Comparison of ENCODE assay signal across 8 cellular contexts in genomic region chr13:108218044-108218974, GRCh38. TPM values are rescaled to one million over a fixed set of nuclear protein-coding genes. Genes with fewer than 3 reads are reported as not detected.
DNase-seq lines count a peak whose midpoint lies in the region; ATAC-seq lines count a peak whose summit lies in the region.

ABHD13 (plus strand) TSS chr13:108218392; CDS start chr13:108229219, 10,827 bp downstream.

- peak within 1 kb of the TSS; percentile 91 to 100 (median 98) for H3K4me3 ChIP-seq in BLaER1 treated with 17β-estradiol and CSF1 and Interleukin-3, amounts not matched to agents 10 nM and 100 nM

- H3K4me2 ChIP-seq in BLaER1 treated with 17β-estradiol and CSF1 and Interleukin-3, amounts not matched to agents 10 nM and 100 nM, result peak within 1 kb of the TSS; percentile 80 to 97 (median 91)

- H3K4me1 Mint-ChIP-seq in activated CD4-positive, alpha-beta T cell treated with anti-CD3 and anti-CD28 coated beads, Interleukin-2, amount 10 ng/mL, durations not matched to agents 24 days and 14 days, result peaks cover 39% of the 10 kb centered on the region

- H3K4me3 Mint-ChIP-seq in activated CD4-positive, alpha-beta T cell treated with anti-CD3 and anti-CD28 coated beads, Interleukin-2, amount 10 ng/mL, durations not matched to agents 24 days and 14 days, result peak within 1 kb of the TSS; percentile 93

- H3K36me3 Mint-ChIP-seq in activated CD4-positive, alpha-beta T cell treated with anti-CD3 and anti-CD28 coated beads, Interleukin-2, amount 10 ng/mL, durations not matched to agents 24 days and 14 days (ENCODE audit: low read depth), result peaks cover 8% of the 10 kb centered on the region

- no peaks in the 10 kb centered on the region for H3K9me3 Mint-ChIP-seq in activated CD4-positive, alpha-beta T cell treated with anti-CD3 and anti-CD28 coated beads, Interleukin-2, amount 10 ng/mL, durations not matched to agents 24 days and 14 days

- H3K27ac ChIP-seq in BLaER1 treated with 17β-estradiol and CSF1 and Interleukin-3, amounts not matched to agents 10 nM and 100 nM, result peak within 1 kb of the TSS; percentile 90 to 98 (median 95)

- peak within 1 kb of the TSS; percentile 95 for H3K27ac Mint-ChIP-seq in activated CD4-positive, alpha-beta T cell treated with anti-CD3 and anti-CD28 coated beads, Interleukin-2, amount 10 ng/mL, durations not matched to agents 24 days and 14 days

- peak within 1 kb of the TSS; percentile 94 to 99 (median 97) for H3K9ac ChIP-seq in BLaER1 treated with 17β-estradiol and CSF1 and Interleukin-3, amounts not matched to agents 10 nM and 100 nM

- DNase-seq in GM19240 (ENCODE audit: insufficient read length, low spot score) (peak; percentile 59), NCI-H526 (lab: John Stamatoyannopoulos, UW) (peak; percentile 89 to 98), dedifferentiated amniotic fluid mesenchymal stem cell (ENCODE audit: extremely low spot score) (peak; percentile 76), left lobe of liver (ENCODE audit: low spot score) (peak; percentile 96)
- peak; percentile 97 for DNase-seq in activated CD4-positive, alpha-beta T cell treated with anti-CD3 and anti-CD28 coated beads, Interleukin-2, amount 10 ng/mL, durations not matched to agents 24 days and 14 days
- peak; percentile 90 to 92 for DNase-seq in stimulated activated CD4-positive, alpha-beta T cell treated with anti-CD3 and anti-CD28 coated beads, Interleukin-2, amount 100 ng/mL, for 24 hours

- no peaks in the 10 kb centered on the region for H3K9me3 ChIP-seq in BLaER1 treated with 17β-estradiol and CSF1 and Interleukin-3, amounts not matched to agents 10 nM and 100 nM (replicated peaks in 1 of 11)

- peaks cover 12 to 40% (median 32%) of the 10 kb centered on the region in 11 experiments; a peak in 19 of 22 replicates for H4K20me1 ChIP-seq in BLaER1 treated with 17β-estradiol and CSF1 and Interleukin-3, amounts not matched to agents 10 nM and 100 nM

- ATAC-seq in HG03457 (IDR thresholded peaks at IDR 0.05; ENCODE audit: unreplicated experiment) (peak; percentile 54), left lobe of liver (peak; percentile 79)

- H3K36me3 ChIP-seq in BLaER1 treated with 17β-estradiol and CSF1 and Interleukin-3, amounts not matched to agents 10 nM and 100 nM, result peaks cover 0 to 10% (median 2%) of the 10 kb centered on the region in 11 experiments; a peak in 9 of 22 replicates

- no peaks in the 10 kb centered on the region for H3K27me3 ChIP-seq in BLaER1 treated with 17β-estradiol and CSF1 and Interleukin-3, amounts not matched to agents 10 nM and 100 nM

- intact Hi-C loops in activated CD4-positive, alpha-beta T cell treated with anti-CD3 and anti-CD28 coated beads, Interleukin-2, amount 10 ng/mL, durations not matched to agents 24 days and 14 days (cut with micrococcal nuclease), result loop anchor here (1.0 to 5.0 kb wide), 6 partner anchors 18 to 1651 kb away; partner anchors contain the start of genes ARGLU1, IRS2 and TNFSF13B

- peaks cover 40 to 60% (median 55%) of the 10 kb centered on the region in 10 experiments for H3K4me1 ChIP-seq in BLaER1 treated with 17β-estradiol and CSF1 and Interleukin-3, amounts not matched to agents 10 nM and 100 nM

- H3K27me3 Mint-ChIP-seq in activated CD4-positive, alpha-beta T cell treated with anti-CD3 and anti-CD28 coated beads, Interleukin-2, amount 10 ng/mL, durations not matched to agents 24 days and 14 days, result peaks cover 3% of the 10 kb centered on the region

RNA-seq across cellular contexts. Expression of gene ABHD13, which starts in this region (rescaled TPM):
- total RNA-seq in activated CD4-positive, alpha-beta T cell treated with anti-CD3 and anti-CD28 coated beads, Interleukin-2, amount 10 ng/mL, durations not matched to agents 24 days and 14 days, result 7.6 and 8.0 TPM in 2 replicates
- total RNA-seq in left lobe of liver, result 3.8 TPM

Comparison
In these comparisons a context has a peak if more than half of its experiments do, and no peak if none do; other contexts are left out.
1. Peak in every context shown above with its lines: DNase-seq, ATAC-seq, H3K4me3 ChIP-seq and H3K27ac ChIP-seq.